In the genomic region with DNA sequence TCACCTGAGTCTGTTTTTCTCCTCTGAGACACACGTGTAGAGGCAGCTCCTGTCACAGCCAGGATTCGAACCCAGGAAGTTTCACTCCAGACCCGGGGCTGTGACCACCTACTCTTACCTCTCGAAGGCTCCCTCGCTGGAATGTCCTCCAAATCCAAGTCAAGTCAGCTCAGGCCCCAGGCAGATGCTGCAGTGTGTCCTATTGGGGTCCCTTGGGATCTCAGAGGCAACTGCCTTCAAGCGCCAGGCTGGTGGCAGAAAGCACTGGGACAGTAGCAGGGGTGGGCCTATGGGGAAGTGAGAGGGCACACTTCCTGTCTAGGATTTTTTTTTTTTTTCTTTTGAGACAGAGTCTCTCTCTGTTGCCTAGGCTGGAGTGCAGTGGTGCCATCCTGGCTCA, we compare ENCODE assay signal across 1 cellular context.
TF ChIP-seq lines count a peak whose summit lies in the region.

No MANE protein-coding gene starts in this region.

TF ChIP-seq in H1, 55 proteins besides CTCF, POLR2A, EP300 and RAD21:
- no peak for TF ChIP-seq CBX8 (IDR thresholded peaks at IDR 0.05; ENCODE audit: borderline replicate concordance, low read depth, low read length)
- no peak for TF ChIP-seq TBP (IDR thresholded peaks at IDR 0.05; ENCODE audit: low read depth, low read length)
- TF ChIP-seq SUZ12 (IDR thresholded peaks at IDR 0.05; ENCODE audit: low read length) = no peak
- TF ChIP-seq HDAC6 (IDR thresholded peaks at IDR 0.05; ENCODE audit: low read depth, low read length) = no peak
- TF ChIP-seq TEAD4 (IDR thresholded peaks at IDR 0.05; ENCODE audit: low read depth, low read length) = no peak
- TF ChIP-seq, protein P1, sequence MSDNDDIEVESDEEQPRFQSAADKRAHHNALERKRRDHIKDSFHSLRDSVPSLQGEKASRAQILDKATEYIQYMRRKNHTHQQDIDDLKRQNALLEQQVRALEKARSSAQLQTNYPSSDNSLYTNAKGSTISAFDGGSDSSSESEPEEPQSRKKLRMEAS (IDR thresholded peaks at IDR 0.05) = no peak
- no peak for TF ChIP-seq CHD2 (IDR thresholded peaks at IDR 0.05; ENCODE audit: low read length)
- TF ChIP-seq FOSL1 (IDR thresholded peaks at IDR 0.05; ENCODE audit: insufficient read depth, low read depth, low read length) = no peak
- no peak for TF ChIP-seq GABPA (IDR thresholded peaks at IDR 0.05; ENCODE audit: borderline replicate concordance, insufficient read depth, low read length)
- TF ChIP-seq NRF1 (IDR thresholded peaks at IDR 0.05; ENCODE audit: low read depth, low read length) = no peak
- TF ChIP-seq KDM1A (IDR thresholded peaks at IDR 0.05; ENCODE audit: borderline replicate concordance, low read length) = no peak
- TF ChIP-seq CBX5 (IDR thresholded peaks at IDR 0.05; ENCODE audit: low read depth, low read length) = no peak
- no peak for TF ChIP-seq POLR2AphosphoS5 (IDR thresholded peaks at IDR 0.05; ENCODE audit: low read depth, low read length)
- no peak for TF ChIP-seq POU5F1 (IDR thresholded peaks at IDR 0.05; ENCODE audit: low read depth, low read length)
